11 cellular contexts compared by ENCODE assay signal in the genomic region with DNA sequence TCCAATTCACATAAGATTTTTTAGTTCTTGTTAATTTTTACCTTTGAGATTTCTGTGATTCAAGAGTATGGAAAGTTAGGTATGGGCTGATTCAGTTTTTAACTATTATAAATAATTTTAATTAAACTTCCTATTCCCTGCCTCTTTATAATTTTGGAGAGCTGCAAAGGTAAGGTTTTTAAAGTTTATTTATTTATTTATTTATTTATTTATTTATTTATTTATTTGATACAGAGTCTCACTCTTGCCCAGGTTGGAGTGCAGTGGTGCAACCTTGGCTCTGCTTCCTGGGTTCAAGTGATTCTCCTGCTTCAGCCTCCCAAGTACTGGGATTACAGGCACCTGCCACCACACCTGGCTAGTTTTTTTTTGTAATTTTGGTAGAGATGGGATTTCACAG.
"Had no signal": no experiment of that assay in that cellular context is flagged by ENCODE, and none has a peak within 500 bp of the region (broad histone marks: within the 10 kb centered on the region; RNA-seq: fewer than 3 reads in every experiment).

No MANE protein-coding gene starts in this region.

- FAIRE-seq: H1, H54, HepG2, K562 had no signal

- H3K27ac ChIP-seq: HL-60 had no signal

- H3K4me3 ChIP-seq: GM23338, K562 had no signal

- DNase-seq: H9, HCEC 1CT, HFFc6, IMR-90, KG1 had no signal
